In the genomic region with DNA sequence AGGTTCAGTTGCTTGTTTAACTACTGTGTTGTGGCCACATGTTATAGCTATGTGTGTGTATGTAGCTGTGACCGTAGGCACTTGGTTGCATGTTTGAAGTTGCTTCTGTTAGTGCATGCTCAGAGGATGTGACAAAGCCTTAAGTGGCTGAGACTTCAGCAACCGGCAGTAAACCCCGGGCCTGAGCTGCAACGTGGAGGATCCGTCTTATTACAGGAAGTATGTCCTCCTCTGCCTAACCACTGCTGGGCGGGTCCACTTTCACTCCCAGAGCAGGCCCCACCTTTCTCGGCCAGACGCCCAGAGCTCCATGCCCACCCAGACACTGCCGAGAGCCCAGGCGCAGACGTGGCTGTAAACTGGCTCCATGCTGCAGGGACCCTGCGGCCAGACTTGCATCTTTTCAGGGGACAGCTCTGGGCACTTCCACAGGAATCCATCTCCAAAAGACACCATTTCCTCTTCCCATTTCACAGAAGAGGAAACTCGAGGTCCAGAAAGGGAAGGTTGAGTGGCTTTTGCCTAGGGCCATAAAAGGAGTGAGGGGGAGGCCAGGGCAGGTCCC, we compare ENCODE assay signal across 1 cellular context.
TF ChIP-seq lines count a peak whose summit lies in the region.

No MANE protein-coding gene starts in this region.

TF ChIP-seq in GM23338, 12 proteins besides CTCF, POLR2A, EP300 and RAD21 (continued from another document):
- TF ChIP-seq, protein P1, sequence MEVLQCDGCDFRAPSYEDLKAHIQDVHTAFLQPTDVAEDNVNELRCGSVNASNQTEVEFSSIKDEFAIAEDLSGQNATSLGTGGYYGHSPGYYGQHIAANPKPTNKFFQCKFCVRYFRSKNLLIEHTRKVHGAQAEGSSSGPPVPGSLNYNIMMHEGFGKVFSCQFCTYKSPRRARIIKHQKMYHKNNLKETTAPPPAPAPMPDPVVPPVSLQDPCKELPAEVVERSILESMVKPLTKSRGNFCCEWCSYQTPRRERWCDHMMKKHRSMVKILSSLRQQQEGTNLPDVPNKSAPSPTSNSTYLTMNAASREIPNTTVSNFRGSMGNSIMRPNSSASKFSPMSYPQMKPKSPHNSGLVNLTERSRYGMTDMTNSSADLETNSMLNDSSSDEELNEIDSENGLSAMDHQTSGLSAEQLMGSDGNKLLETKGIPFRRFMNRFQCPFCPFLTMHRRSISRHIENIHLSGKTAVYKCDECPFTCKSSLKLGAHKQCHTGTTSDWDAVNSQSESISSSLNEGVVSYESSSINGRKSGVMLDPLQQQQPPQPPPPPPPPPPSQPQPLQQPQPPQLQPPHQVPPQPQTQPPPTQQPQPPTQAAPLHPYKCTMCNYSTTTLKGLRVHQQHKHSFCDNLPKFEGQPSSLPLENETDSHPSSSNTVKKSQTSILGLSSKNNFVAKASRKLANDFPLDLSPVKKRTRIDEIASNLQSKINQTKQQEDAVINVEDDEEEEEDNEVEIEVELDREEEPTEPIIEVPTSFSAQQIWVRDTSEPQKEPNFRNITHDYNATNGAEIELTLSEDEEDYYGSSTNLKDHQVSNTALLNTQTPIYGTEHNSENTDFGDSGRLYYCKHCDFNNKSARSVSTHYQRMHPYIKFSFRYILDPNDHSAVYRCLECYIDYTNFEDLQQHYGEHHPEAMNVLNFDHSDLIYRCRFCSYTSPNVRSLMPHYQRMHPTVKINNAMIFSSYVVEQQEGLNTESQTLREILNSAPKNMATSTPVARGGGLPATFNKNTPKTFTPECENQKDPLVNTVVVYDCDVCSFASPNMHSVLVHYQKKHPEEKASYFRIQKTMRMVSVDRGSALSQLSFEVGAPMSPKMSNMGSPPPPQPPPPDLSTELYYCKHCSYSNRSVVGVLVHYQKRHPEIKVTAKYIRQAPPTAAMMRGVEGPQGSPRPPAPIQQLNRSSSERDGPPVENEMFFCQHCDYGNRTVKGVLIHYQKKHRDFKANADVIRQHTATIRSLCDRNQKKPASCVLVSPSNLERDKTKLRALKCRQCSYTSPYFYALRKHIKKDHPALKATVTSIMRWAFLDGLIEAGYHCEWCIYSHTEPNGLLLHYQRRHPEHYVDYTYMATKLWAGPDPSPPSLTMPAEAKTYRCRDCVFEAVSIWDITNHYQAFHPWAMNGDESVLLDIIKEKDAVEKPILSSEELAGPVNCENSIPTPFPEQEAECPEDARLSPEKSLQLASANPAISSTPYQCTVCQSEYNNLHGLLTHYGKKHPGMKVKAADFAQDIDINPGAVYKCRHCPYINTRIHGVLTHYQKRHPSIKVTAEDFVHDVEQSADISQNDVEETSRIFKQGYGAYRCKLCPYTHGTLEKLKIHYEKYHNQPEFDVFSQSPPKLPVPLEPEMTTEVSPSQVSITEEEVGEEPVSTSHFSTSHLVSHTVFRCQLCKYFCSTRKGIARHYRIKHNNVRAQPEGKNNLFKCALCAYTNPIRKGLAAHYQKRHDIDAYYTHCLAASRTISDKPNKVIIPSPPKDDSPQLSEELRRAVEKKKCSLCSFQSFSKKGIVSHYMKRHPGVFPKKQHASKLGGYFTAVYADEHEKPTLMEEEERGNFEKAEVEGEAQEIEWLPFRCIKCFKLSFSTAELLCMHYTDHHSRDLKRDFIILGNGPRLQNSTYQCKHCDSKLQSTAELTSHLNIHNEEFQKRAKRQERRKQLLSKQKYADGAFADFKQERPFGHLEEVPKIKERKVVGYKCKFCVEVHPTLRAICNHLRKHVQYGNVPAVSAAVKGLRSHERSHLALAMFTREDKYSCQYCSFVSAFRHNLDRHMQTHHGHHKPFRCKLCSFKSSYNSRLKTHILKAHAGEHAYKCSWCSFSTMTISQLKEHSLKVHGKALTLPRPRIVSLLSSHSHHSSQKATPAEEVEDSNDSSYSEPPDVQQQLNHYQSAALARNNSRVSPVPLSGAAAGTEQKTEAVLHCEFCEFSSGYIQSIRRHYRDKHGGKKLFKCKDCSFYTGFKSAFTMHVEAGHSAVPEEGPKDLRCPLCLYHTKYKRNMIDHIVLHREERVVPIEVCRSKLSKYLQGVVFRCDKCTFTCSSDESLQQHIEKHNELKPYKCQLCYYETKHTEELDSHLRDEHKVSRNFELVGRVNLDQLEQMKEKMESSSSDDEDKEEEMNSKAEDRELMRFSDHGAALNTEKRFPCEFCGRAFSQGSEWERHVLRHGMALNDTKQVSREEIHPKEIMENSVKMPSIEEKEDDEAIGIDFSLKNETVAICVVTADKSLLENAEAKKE (CRISPR knock-in tag; IDR thresholded peaks at IDR 0.05): no peak
- TF ChIP-seq EZH2phosphoT487 (IDR thresholded peaks at IDR 0.05; ENCODE audit: unreplicated experiment) (no peak), STAT1 (IDR thresholded peaks at IDR 0.05; ENCODE audit: unreplicated experiment) (no peak), EZH2 (IDR thresholded peaks at IDR 0.05; ENCODE audit: low read depth, unreplicated experiment) (no peak)
- TF ChIP-seq, protein P2, sequence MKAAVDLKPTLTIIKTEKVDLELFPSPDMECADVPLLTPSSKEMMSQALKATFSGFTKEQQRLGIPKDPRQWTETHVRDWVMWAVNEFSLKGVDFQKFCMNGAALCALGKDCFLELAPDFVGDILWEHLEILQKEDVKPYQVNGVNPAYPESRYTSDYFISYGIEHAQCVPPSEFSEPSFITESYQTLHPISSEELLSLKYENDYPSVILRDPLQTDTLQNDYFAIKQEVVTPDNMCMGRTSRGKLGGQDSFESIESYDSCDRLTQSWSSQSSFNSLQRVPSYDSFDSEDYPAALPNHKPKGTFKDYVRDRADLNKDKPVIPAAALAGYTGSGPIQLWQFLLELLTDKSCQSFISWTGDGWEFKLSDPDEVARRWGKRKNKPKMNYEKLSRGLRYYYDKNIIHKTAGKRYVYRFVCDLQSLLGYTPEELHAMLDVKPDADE (IDR thresholded peaks at IDR 0.05): no peak
- TF ChIP-seq, protein P3, sequence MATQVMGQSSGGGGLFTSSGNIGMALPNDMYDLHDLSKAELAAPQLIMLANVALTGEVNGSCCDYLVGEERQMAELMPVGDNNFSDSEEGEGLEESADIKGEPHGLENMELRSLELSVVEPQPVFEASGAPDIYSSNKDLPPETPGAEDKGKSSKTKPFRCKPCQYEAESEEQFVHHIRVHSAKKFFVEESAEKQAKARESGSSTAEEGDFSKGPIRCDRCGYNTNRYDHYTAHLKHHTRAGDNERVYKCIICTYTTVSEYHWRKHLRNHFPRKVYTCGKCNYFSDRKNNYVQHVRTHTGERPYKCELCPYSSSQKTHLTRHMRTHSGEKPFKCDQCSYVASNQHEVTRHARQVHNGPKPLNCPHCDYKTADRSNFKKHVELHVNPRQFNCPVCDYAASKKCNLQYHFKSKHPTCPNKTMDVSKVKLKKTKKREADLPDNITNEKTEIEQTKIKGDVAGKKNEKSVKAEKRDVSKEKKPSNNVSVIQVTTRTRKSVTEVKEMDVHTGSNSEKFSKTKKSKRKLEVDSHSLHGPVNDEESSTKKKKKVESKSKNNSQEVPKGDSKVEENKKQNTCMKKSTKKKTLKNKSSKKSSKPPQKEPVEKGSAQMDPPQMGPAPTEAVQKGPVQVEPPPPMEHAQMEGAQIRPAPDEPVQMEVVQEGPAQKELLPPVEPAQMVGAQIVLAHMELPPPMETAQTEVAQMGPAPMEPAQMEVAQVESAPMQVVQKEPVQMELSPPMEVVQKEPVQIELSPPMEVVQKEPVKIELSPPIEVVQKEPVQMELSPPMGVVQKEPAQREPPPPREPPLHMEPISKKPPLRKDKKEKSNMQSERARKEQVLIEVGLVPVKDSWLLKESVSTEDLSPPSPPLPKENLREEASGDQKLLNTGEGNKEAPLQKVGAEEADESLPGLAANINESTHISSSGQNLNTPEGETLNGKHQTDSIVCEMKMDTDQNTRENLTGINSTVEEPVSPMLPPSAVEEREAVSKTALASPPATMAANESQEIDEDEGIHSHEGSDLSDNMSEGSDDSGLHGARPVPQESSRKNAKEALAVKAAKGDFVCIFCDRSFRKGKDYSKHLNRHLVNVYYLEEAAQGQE (IDR thresholded peaks at IDR 0.05; ENCODE audit: unreplicated experiment): no peak
